In genomic region chr9:124950050-124950718, GRCh38 we compare ENCODE assay signal across 26 cellular contexts. TPM values are rescaled to one million over a fixed set of nuclear protein-coding genes. Genes with fewer than 3 reads are reported as not detected.
DNase-seq lines count a peak whose midpoint lies in the region; ATAC-seq, FAIRE-seq and TF ChIP-seq lines count a peak whose summit lies in the region.
"Had no signal": no experiment of that assay in that cellular context is flagged by ENCODE, and none has a peak within 500 bp of the region (broad histone marks: within the 10 kb centered on the region; RNA-seq: fewer than 3 reads in every experiment).

No MANE protein-coding gene starts in this region.

- H3K9me3 ChIP-seq in sigmoid colon, result no peaks in the 10 kb centered on the region
- H3K9me3 ChIP-seq: esophagus muscularis mucosa, SJSA1 had no signal

- no peak overlapping the region for H3K27ac ChIP-seq in sigmoid colon
- H3K27ac ChIP-seq: cardiac muscle cell, esophagus muscularis mucosa, foreskin keratinocyte, SJSA1 had no signal

- no peaks in the 10 kb centered on the region for H3K4me1 ChIP-seq in sigmoid colon
- H3K4me1 ChIP-seq: esophagus muscularis mucosa, foreskin keratinocyte had no signal

- no peaks in the 10 kb centered on the region for H3K9me3 Mint-ChIP-seq in IgD-negative memory B cell
- no peaks in the 10 kb centered on the region for H3K9me3 Mint-ChIP-seq in dendritic cell treated with granulocyte-macrophage colony-stimulating factor and Interleukin-4, amounts not matched to agents 40 ng/mL and 50 ng/mL, for 4 days
- H3K9me3 Mint-ChIP-seq in stimulated activated naive B cell treated with anti-CD40 and anti-IgM and Interleukin-4, amounts not matched to agents 10 μg/mL and 1 μg/mL and 100 μg/mL, for 72 hours, result no peaks in the 10 kb centered on the region
- H3K9me3 Mint-ChIP-seq: CD4-positive, alpha-beta memory T cell had no signal

- H3K27me3 ChIP-seq in sigmoid colon, result no peaks in the 10 kb centered on the region
- H3K27me3 ChIP-seq: cardiac muscle cell, esophagus muscularis mucosa, foreskin keratinocyte, SJSA1 had no signal

- peaks cover 3% of the 10 kb centered on the region for H3K36me3 Mint-ChIP-seq in IgD-negative memory B cell
- H3K36me3 Mint-ChIP-seq in dendritic cell treated with granulocyte-macrophage colony-stimulating factor and Interleukin-4, amounts not matched to agents 40 ng/mL and 50 ng/mL, for 4 days (ENCODE audit: low read depth), result no peaks in the 10 kb centered on the region
- H3K36me3 Mint-ChIP-seq in stimulated activated naive B cell treated with anti-CD40 and anti-IgM and Interleukin-4, amounts not matched to agents 10 μg/mL and 1 μg/mL and 100 μg/mL, for 72 hours, result peaks cover 2 to 3% of the 10 kb centered on the region in 2 donors
- H3K36me3 Mint-ChIP-seq: CD4-positive, alpha-beta memory T cell had no signal

- peak overlapping the region in 2 of 3 donors; percentile 77 to 80 for H3K27ac Mint-ChIP-seq in IgD-negative memory B cell
- H3K27ac Mint-ChIP-seq in dendritic cell treated with granulocyte-macrophage colony-stimulating factor and Interleukin-4, amounts not matched to agents 40 ng/mL and 50 ng/mL, for 4 days, result peak overlapping the region; percentile 60
- H3K27ac Mint-ChIP-seq in stimulated activated naive B cell treated with anti-CD40 and anti-IgM and Interleukin-4, amounts not matched to agents 10 μg/mL and 1 μg/mL and 100 μg/mL, for 72 hours, result peak overlapping the region; percentile 56
- H3K27ac Mint-ChIP-seq: activated naive CD8-positive, alpha-beta T cell had no signal

- peak overlapping the region in 1 of 4 donors; percentile 10 for H3K4me3 Mint-ChIP-seq in IgD-negative memory B cell
- H3K4me3 Mint-ChIP-seq in dendritic cell treated with granulocyte-macrophage colony-stimulating factor and Interleukin-4, amounts not matched to agents 40 ng/mL and 50 ng/mL, for 4 days, result no peak overlapping the region
- H3K4me3 Mint-ChIP-seq in stimulated activated naive B cell treated with anti-CD40 and anti-IgM and Interleukin-4, amounts not matched to agents 10 μg/mL and 1 μg/mL and 100 μg/mL, for 72 hours, result peak overlapping the region; percentile 3 to 11
- H3K4me3 Mint-ChIP-seq: activated naive CD8-positive, alpha-beta T cell; CD4-positive, alpha-beta memory T cell had no signal

- TF ChIP-seq POLR2A in GM12892 (IDR thresholded peaks at IDR 0.05; ENCODE audit: low read depth, low read length) (no peak), sigmoid colon (IDR thresholded peaks at IDR 0.05) (no peak)

- no peaks in the 10 kb centered on the region for H3K36me3 ChIP-seq in sigmoid colon
- H3K36me3 ChIP-seq: SJSA1 had no signal

- H3K4me3 ChIP-seq in sigmoid colon, result no peak overlapping the region
- H3K4me3 ChIP-seq: cardiac muscle cell, esophagus muscularis mucosa, SJSA1 had no signal

- 75 to 86% methylated on average over 3 of the region's 3 CpGs for WGBS in sigmoid colon, 2 donors

- peak; percentile 75 for FAIRE-seq in GM12892 (lab: Jason Lieb, UNC)
- FAIRE-seq: H1 had no signal

- intact Hi-C loops in dendritic cell treated with granulocyte-macrophage colony-stimulating factor and Interleukin-4, amounts not matched to agents 40 ng/mL and 50 ng/mL, for 4 days (cut with micrococcal nuclease), result no loop called here
- intact Hi-C loops in sigmoid colon (cut with DNase I), result no loop called here

- H3K27me3 Mint-ChIP-seq in IgD-negative memory B cell, result no peaks in the 10 kb centered on the region
- H3K27me3 Mint-ChIP-seq in dendritic cell treated with granulocyte-macrophage colony-stimulating factor and Interleukin-4, amounts not matched to agents 40 ng/mL and 50 ng/mL, for 4 days, result no peaks in the 10 kb centered on the region
- H3K27me3 Mint-ChIP-seq in stimulated activated naive B cell treated with anti-CD40 and anti-IgM and Interleukin-4, amounts not matched to agents 10 μg/mL and 1 μg/mL and 100 μg/mL, for 72 hours, result no peaks in the 10 kb centered on the region
- H3K27me3 Mint-ChIP-seq: activated naive CD8-positive, alpha-beta T cell; CD4-positive, alpha-beta memory T cell had no signal

- ATAC-seq in stimulated activated naive B cell treated with anti-CD40 and anti-IgM and Interleukin-4, amounts not matched to agents 10 μg/mL and 1 μg/mL and 100 μg/mL, for 72 hours (replicated peaks), result peak; percentile 78 to 79
- no peak for ATAC-seq in GM19452 (IDR thresholded peaks at IDR 0.05; ENCODE audit: unreplicated experiment)
- no peak for ATAC-seq in GM18909 (IDR thresholded peaks at IDR 0.05; ENCODE audit: poor library complexity, unreplicated experiment)
- ATAC-seq: foreskin keratinocyte, sciatic nerve had no signal

- no peak for TF ChIP-seq CTCF in sigmoid colon (IDR thresholded peaks at IDR 0.05)

- DNase-seq in GM12892 (ENCODE audit: insufficient read length), result no peak
- DNase-seq in stimulated activated naive B cell treated with anti-CD40 and anti-IgM and Interleukin-4, amounts not matched to agents 10 μg/mL and 1 μg/mL and 100 μg/mL, for 72 hours, result no peak
- no peak for DNase-seq in sigmoid colon
- DNase-seq: activated effector memory CD4-positive, alpha-beta T cell treated with Interleukin-2 at 50 U/mL for 16 hours; activated T-cell treated with anti-CD3 and anti-CD28 coated beads for 4 hours; anterior cingulate cortex; CD4-positive, alpha-beta memory T cell; cortex of kidney; foreskin keratinocyte; mammary epithelial cell; NCI-H1417 treated with DMSO at 0.1 percent for 48 hours; NCI-H2081; NCI-H226; NCI-H69; stimulated activated CD4-positive, alpha-beta T cell treated with anti-CD3 and anti-CD28 coated beads, Interleukin-4, amount 100 ng/mL, for 4 hours; stimulated activated naive CD4-positive, alpha-beta T cell treated with Interleukin-2 at 50 U/mL for 16 hours had no signal

- no peak for TF ChIP-seq EP300 in sigmoid colon (IDR thresholded peaks at IDR 0.05)

- peaks cover 9 to 15% (median 11%) of the 10 kb centered on the region in 3 donors for H3K4me1 Mint-ChIP-seq in IgD-negative memory B cell
- H3K4me1 Mint-ChIP-seq in dendritic cell treated with granulocyte-macrophage colony-stimulating factor and Interleukin-4, amounts not matched to agents 40 ng/mL and 50 ng/mL, for 4 days (ENCODE audit: low read depth), result peaks cover 8% of the 10 kb centered on the region
- peaks cover 6 to 14% of the 10 kb centered on the region in 2 donors for H3K4me1 Mint-ChIP-seq in stimulated activated naive B cell treated with anti-CD40 and anti-IgM and Interleukin-4, amounts not matched to agents 10 μg/mL and 1 μg/mL and 100 μg/mL, for 72 hours
- H3K4me1 Mint-ChIP-seq: CD4-positive, alpha-beta memory T cell had no signal

RNA-seq across cellular contexts. Expression of gene GOLGA1, which starts 9.3 kb away (rescaled TPM):
- polyA plus RNA-seq in GM12892 (2012; ENCODE audit: missing spikeins), result 10.1 TPM
- polyA plus RNA-seq in IgD-negative memory B cell (10.3 TPM), sigmoid colon (10 to 100 TPM in 2 of 3 donors, 1 to 10 TPM in 1; 7.8 to 12.7 (median 11.2) TPM)
- 10 to 100 TPM; 15.1 to 32.1 (median 23.6) TPM for total RNA-seq in sigmoid colon

Comparison
In these comparisons a context has a peak if more than half of its experiments do, and no peak if none do; other contexts are left out.
1. ATAC-seq: peak in stimulated activated naive B cell treated with anti-CD40 and anti-IgM and Interleukin-4, amounts not matched to agents 10 μg/mL and 1 μg/mL and 100 μg/mL, for 72 hours (2 of 2); none in GM19452 (single experiment) and GM18909 (single experiment).
2. Peak in every context shown above with its lines, with median percentiles within 50 percentile points of each other: H3K27ac Mint-ChIP-seq.